ENCODE assay signal across 16 cellular contexts in genomic region chr14:37901978-37902377, GRCh38.
DNase-seq lines count a peak whose midpoint lies in the region; ATAC-seq and TF ChIP-seq lines count a peak whose summit lies in the region.
"Had no signal": no experiment of that assay in that cellular context is flagged by ENCODE, and none has a peak within 500 bp of the region (broad histone marks: within the 10 kb centered on the region; RNA-seq: fewer than 3 reads in every experiment).

No MANE protein-coding gene starts in this region.

- ATAC-seq in Right ventricle myocardium inferior: peak; percentile 95
- peak; percentile 38 for ATAC-seq in body of pancreas
- peak; percentile 72 for ATAC-seq in aorta (ENCODE audit: low FRiP score)
- ATAC-seq in activated naive CD4-positive, alpha-beta T cell treated with anti-CD3 and anti-CD28 coated beads, Interleukin-2, amount 50 U/mL, for 72 hours: no peak
- ATAC-seq: natural killer cell treated with Interleukin-12 subunit alpha and Interleukin-12 subunit beta and Interleukin-15 and Interleukin-18, amount 100 ng/mL, for 72 hours had no signal

- H3K36me3 Mint-ChIP-seq in activated naive CD4-positive, alpha-beta T cell treated with anti-CD3 and anti-CD28 coated beads, Interleukin-2, amount 50 U/mL, for 72 hours: no peaks in the 10 kb centered on the region
- H3K36me3 Mint-ChIP-seq: natural killer cell treated with Interleukin-12 subunit alpha and Interleukin-12 subunit beta and Interleukin-15 and Interleukin-18, amount 100 ng/mL, for 72 hours had no signal

- H3K9me3 ChIP-seq in body of pancreas (no peaks in the 10 kb centered on the region), aorta (ENCODE audit: control insufficient read depth, low read length) (no peaks in the 10 kb centered on the region)
- H3K9me3 ChIP-seq: upper lobe of left lung had no signal

- H3K4me3 ChIP-seq in body of pancreas: no peak overlapping the region
- no peak overlapping the region for H3K4me3 ChIP-seq in aorta (ENCODE audit: low read length in 2 of 2)
- H3K4me3 ChIP-seq: hepatocyte, upper lobe of left lung had no signal

- H3K27me3 ChIP-seq in body of pancreas (no peaks in the 10 kb centered on the region), aorta (ENCODE audit: control insufficient read depth in 1 of 2, insufficient read depth in 2 of 2, low read length in 1 of 2) (no peaks in the 10 kb centered on the region)
- H3K27me3 ChIP-seq: hepatocyte, upper lobe of left lung had no signal

- 50 to 57% methylated on average over 6 of the region's 6 CpGs for WGBS in body of pancreas, 2 donors
- WGBS in aorta, 2 donors: 44 to 46% methylated on average over 6 of the region's 6 CpGs

- H3K27ac ChIP-seq in body of pancreas (no peak overlapping the region), aorta (ENCODE audit: low read depth in 1 of 2, low read length in 2 of 2) (no peak overlapping the region)
- H3K27ac ChIP-seq: hepatocyte, upper lobe of left lung had no signal

- TF ChIP-seq POLR2A in body of pancreas (IDR thresholded peaks at IDR 0.05): no peak

- TF ChIP-seq CTCF in body of pancreas (IDR thresholded peaks at IDR 0.05) (no peak), GM20000 (IDR thresholded peaks at IDR 0.05; ENCODE audit: extremely low read depth, missing control alignments) (no peak)

- no peaks in the 10 kb centered on the region for H3K9me3 Mint-ChIP-seq in activated naive CD4-positive, alpha-beta T cell treated with anti-CD3 and anti-CD28 coated beads, Interleukin-2, amount 50 U/mL, for 72 hours
- H3K9me3 Mint-ChIP-seq: natural killer cell treated with Interleukin-12 subunit alpha and Interleukin-12 subunit beta and Interleukin-15 and Interleukin-18, amount 100 ng/mL, for 72 hours had no signal

- DNase-seq in Right ventricle myocardium inferior (ENCODE audit: missing footprints) (peak; percentile 67), cardiac septum (ENCODE audit: low spot score) (no peak), body of pancreas (peak in 2 of 4 donors; percentile 8 to 11), hepatic stellate cell (ENCODE audit: low spot score) (peak; percentile 57), aorta (peak in 1 of 2 donors; percentile 58), GM20000 (ENCODE audit: low spot score) (no peak), amygdala (lab: John Stamatoyannopoulos, UW) (no peak)
- no peak for DNase-seq in activated naive CD4-positive, alpha-beta T cell treated with anti-CD3 and anti-CD28 coated beads, Interleukin-2, amount 50 U/mL, for 72 hours (ENCODE audit: low spot score in 2 of 2)
- DNase-seq: 8988T; activated effector memory CD4-positive, alpha-beta T cell treated with anti-CD3 and anti-CD28 coated beads, Interleukin-2, amount 50 U/mL, for 16 hours; COR-L47; OCI-M1; stimulated activated CD4-positive, alpha-beta T cell treated with anti-CD3 and anti-CD28 coated beads, Interleukin-4, amount 100 ng/mL, for 24 hours; upper lobe of left lung had no signal

- H3K36me3 ChIP-seq in body of pancreas (replicated peaks in 1 of 2; ENCODE audit: insufficient read depth in 1 of 2, low read depth in 2 of 2) (no peaks in the 10 kb centered on the region), aorta (ENCODE audit: control insufficient read depth in 1 of 2, insufficient read depth in 2 of 2, low read length in 1 of 2) (no peaks in the 10 kb centered on the region)
- H3K36me3 ChIP-seq: upper lobe of left lung had no signal

- intact Hi-C loops in Right ventricle myocardium inferior (cut with DNase I): loop anchor here (2.0 to 5.0 kb wide), 2 partner anchors 965 to 1113 kb away; no protein-coding TSS in a partner anchor
- intact Hi-C loops in cardiac septum (cut with DNase I): loop anchor here (10.0 kb wide), 2 partner anchors 973 to 1133 kb away; no protein-coding TSS in a partner anchor
- intact Hi-C loops in body of pancreas (cut with DNase I): loop anchor here (10.0 kb wide), 1 partner anchor 303 kb away; the partner anchor contains the start of gene SSTR1
- intact Hi-C loops in aorta (cut with DNase I): loop anchor here in 1 of 2 donors (10.0 kb wide), 2 partner anchors 303 to 963 kb away; partner anchors contain the start of gene SSTR1

- peaks cover 7% of the 10 kb centered on the region for H3K4me1 ChIP-seq in body of pancreas
- no peaks in the 10 kb centered on the region for H3K4me1 ChIP-seq in aorta (ENCODE audit: control insufficient read depth in 1 of 2, insufficient read depth in 2 of 2, low read length in 2 of 2)
- H3K4me1 ChIP-seq: upper lobe of left lung had no signal

- no peak overlapping the region for H3K27ac Mint-ChIP-seq in activated naive CD4-positive, alpha-beta T cell treated with anti-CD3 and anti-CD28 coated beads, Interleukin-2, amount 50 U/mL, for 72 hours
- H3K27ac Mint-ChIP-seq: natural killer cell treated with Interleukin-12 subunit alpha and Interleukin-12 subunit beta and Interleukin-15 and Interleukin-18, amount 100 ng/mL, for 72 hours had no signal

Comparison
In these comparisons a context has a peak if more than half of its experiments do, and no peak if none do; other contexts are left out.
1. DNase-seq: peak in Right ventricle myocardium inferior (single experiment) and hepatic stellate cell (single experiment); none in cardiac septum (single experiment), GM20000 (single experiment), amygdala (0 of 56) and activated naive CD4-positive, alpha-beta T cell treated with anti-CD3 and anti-CD28 coated beads, Interleukin-2, amount 50 U/mL, for 72 hours (0 of 2).
2. ATAC-seq: peak in Right ventricle myocardium inferior (single experiment), body of pancreas (single experiment) and aorta (single experiment); none in activated naive CD4-positive, alpha-beta T cell treated with anti-CD3 and anti-CD28 coated beads, Interleukin-2, amount 50 U/mL, for 72 hours (0 of 2).